ENCODE assay signal across 19 cellular contexts in the genomic region with DNA sequence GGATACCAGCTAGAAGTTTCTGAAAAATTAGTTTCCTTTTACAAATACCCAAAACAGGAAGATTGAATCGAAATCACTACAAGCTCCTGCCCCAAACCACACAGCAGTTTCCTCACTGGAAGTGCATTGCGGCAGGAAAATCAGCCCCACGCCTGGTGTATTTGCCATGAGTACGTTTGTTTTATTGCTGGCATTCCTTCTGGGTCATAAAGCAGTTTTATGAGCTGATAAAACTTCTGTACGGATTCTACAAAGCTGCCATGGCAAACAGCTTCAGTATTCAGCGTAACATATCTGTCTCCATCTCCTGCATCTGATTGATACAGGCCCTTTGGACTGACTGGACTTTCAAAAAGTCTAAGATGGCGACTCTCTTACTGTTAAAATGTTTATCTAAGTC. TPM values are rescaled to one million over a fixed set of nuclear protein-coding genes. Genes with fewer than 3 reads are reported as not detected.
DNase-seq lines count a peak whose midpoint lies in the region; ATAC-seq, FAIRE-seq and TF ChIP-seq lines count a peak whose summit lies in the region.
"Had no signal": no experiment of that assay in that cellular context is flagged by ENCODE, and none has a peak within 500 bp of the region (broad histone marks: within the 10 kb centered on the region; RNA-seq: fewer than 3 reads in every experiment).

No MANE protein-coding gene starts in this region.

- H3K36me3 Mint-ChIP-seq in Caco-2 (ENCODE audit: insufficient read depth, unreplicated experiment) (no peaks in the 10 kb centered on the region), endothelial cell (ENCODE audit: low read depth, unreplicated experiment) (no peaks in the 10 kb centered on the region), H9 (ENCODE audit: insufficient read depth in 1 of 3, low read depth in 3 of 3) (no peaks in the 10 kb centered on the region; a peak in 2 of 7 replicates)

- H3K27ac Mint-ChIP-seq in Caco-2 (ENCODE audit: unreplicated experiment) (no peak overlapping the region), endothelial cell (ENCODE audit: unreplicated experiment) (peak overlapping the region; percentile 77), H9 (no peak overlapping the region)
- H3K27ac Mint-ChIP-seq: stimulated activated naive CD8-positive, alpha-beta T cell treated with anti-CD3 and anti-CD28 coated beads, Interleukin-15, amount 100 ng/mL, for 72 hours had no signal

- no peak overlapping the region for H2BK20ac ChIP-seq in H9 (ENCODE audit: low read depth, low read length, poor library complexity, severe bottlenecking)

- DNase-seq in Caco-2 (peak; percentile 68 to 71), PC-3 (peak; percentile 94), endothelial cell (ENCODE audit: low spot score) (no peak), sigmoid colon (no peak), H9 (no peak), urothelium cell line (ENCODE audit: low spot score) (no peak)
- DNase-seq in effector CD4-positive, alpha-beta T cell, result no peak
- DNase-seq: anterior cingulate cortex; COR-L47; hippocampal formation; NCI-H1417; NCI-H2171 treated with DMSO at 0.1 percent for 48 hours; NCI-H774; stimulated activated naive CD8-positive, alpha-beta T cell treated with anti-CD3 and anti-CD28 coated beads, Interleukin-15, amount 100 ng/mL, for 72 hours had no signal

- H3K9ac ChIP-seq in PC-3 (ENCODE audit: low read length) (no peak overlapping the region), H9 (ENCODE audit: extremely low read depth, insufficient read length, low read length) (no peak overlapping the region)

- peaks cover 3% of the 10 kb centered on the region for H3K79me1 ChIP-seq in H9 (ENCODE audit: insufficient read depth, low read depth, low read length, poor library complexity, severe bottlenecking)

- no peak overlapping the region for H3T11ph ChIP-seq in H9 (ENCODE audit: low read length)

- H3K9me3 Mint-ChIP-seq in Caco-2 (ENCODE audit: unreplicated experiment) (no peaks in the 10 kb centered on the region), endothelial cell (ENCODE audit: unreplicated experiment) (no peaks in the 10 kb centered on the region), H9 (no peaks in the 10 kb centered on the region)
- H3K9me3 Mint-ChIP-seq: central memory CD8-positive, alpha-beta T cell; stimulated activated naive CD8-positive, alpha-beta T cell treated with anti-CD3 and anti-CD28 coated beads, Interleukin-15, amount 100 ng/mL, for 72 hours had no signal

- H3K9me3 ChIP-seq in Caco-2 (no peaks in the 10 kb centered on the region), PC-3 (ENCODE audit: low read length) (no peaks in the 10 kb centered on the region), sigmoid colon (no peaks in the 10 kb centered on the region), H9 (ENCODE audit: control insufficient read depth, low read depth, low read length) (no peaks in the 10 kb centered on the region)

- intact Hi-C loops in Caco-2 (cut with micrococcal nuclease; ENCODE audit: unreplicated experiment), result loop anchor here (5.0 kb wide), 1 partner anchor 41 kb away; no protein-coding TSS in a partner anchor
- intact Hi-C loops in PC-3 (cut with micrococcal nuclease), result loop anchor here (2.0 to 5.0 kb wide), 2 partner anchors 39 to 47 kb away; no protein-coding TSS in a partner anchor
- intact Hi-C loops in sigmoid colon (cut with DNase I), result no loop called here

- no peak overlapping the region for H2BK12ac ChIP-seq in H9 (ENCODE audit: insufficient read length, low read depth, low read length)

- POLR2A ChIA-PET in Caco-2 (lab: Charles Lee), result interaction anchor here (0.6 to 1.3 kb wide), 2 partner anchors 23 to 70 kb away, joined by 3 to 5 read pairs; a partner anchor contains a TSS
- POLR2A ChIA-PET in PC-3 (lab: Charles Lee; ENCODE audit: unreplicated experiment), result interaction anchor here (0.6 kb wide), 2 partner anchors 22 to 450 kb away, joined by 4 to 5 read pairs; no protein-coding TSS in a partner anchor

- no peak overlapping the region for H3K23ac ChIP-seq in H9 (ENCODE audit: insufficient read length, low read depth, low read length)

- no peaks in the 10 kb centered on the region for H3K23me2 ChIP-seq in H9 (ENCODE audit: insufficient read length, low read depth, low read length, poor library complexity, severe bottlenecking)

- ATAC-seq in PC-3 (peak; percentile 80), SK-N-SH treated with all-trans-retinoic acid at 6 μM for 48 hours (no peak)
- ATAC-seq: sciatic nerve; stimulated activated naive CD8-positive, alpha-beta T cell treated with anti-CD3 and anti-CD28 coated beads, Interleukin-15, amount 100 ng/mL, for 72 hours had no signal

- H3K4me1 ChIP-seq in Caco-2 (0 out of 2 replicates have a peak, but pooled peaks cover 10% of the 10 kb centered on the region), PC-3 (ENCODE audit: insufficient read depth, low read length) (peaks cover 33% of the 10 kb centered on the region), sigmoid colon (peaks cover 0 to 48% (median 41%) of the 10 kb centered on the region in 4 donors), H9 (ENCODE audit: insufficient read depth, low read length) (no peaks in the 10 kb centered on the region)

- no peak overlapping the region for H3K18ac ChIP-seq in H9 (ENCODE audit: insufficient read length, low read depth, low read length)

- peaks cover 9% of the 10 kb centered on the region for H3F3A ChIP-seq in PC-3 (ENCODE audit: low read length, unreplicated experiment)

- H3K14ac ChIP-seq in H9 (ENCODE audit: insufficient read depth, low read length), result no peak overlapping the region

- H2BK120ac ChIP-seq in H9 (ENCODE audit: low read depth, low read length, poor library complexity, severe bottlenecking), result no peak overlapping the region

- no peak overlapping the region for H2BK15ac ChIP-seq in H9 (ENCODE audit: low read depth, low read length)

- WGBS in sigmoid colon, 2 donors, result 11 to 36% methylated on average over 7 of the region's 7 CpGs
- no CpG with 5 or more reads among the region's 7 CpGs for WGBS in H9 (ENCODE audit: extremely low coverage, insufficient read length, low lambda C conversion rate)

- BruUV-seq in Caco-2 (replicated peaks; lab: Mats Ljungman, UMichigan) (no TSS peak), PC-3 (replicated peaks; lab: Mats Ljungman, UMichigan) (no TSS peak)

- H3K79me2 ChIP-seq in PC-3 (ENCODE audit: low read length) (peaks cover 85% of the 10 kb centered on the region), H9 (ENCODE audit: insufficient read depth, low read length) (peaks cover 12% of the 10 kb centered on the region; the same call in 1 of the 2 replicates)

- H3K27me3 Mint-ChIP-seq in Caco-2 (ENCODE audit: insufficient read depth, unreplicated experiment) (no peaks in the 10 kb centered on the region), endothelial cell (ENCODE audit: unreplicated experiment) (peaks cover 2% of the 10 kb centered on the region), H9 (ENCODE audit: low read depth) (no peaks in the 10 kb centered on the region; the same call in 1 of the 2 replicates)
- H3K27me3 Mint-ChIP-seq: stimulated activated naive CD8-positive, alpha-beta T cell treated with anti-CD3 and anti-CD28 coated beads, Interleukin-15, amount 100 ng/mL, for 72 hours had no signal

- TF ChIP-seq POLR2A in sigmoid colon (IDR thresholded peaks at IDR 0.05), result no peak

- H3K4me3 Mint-ChIP-seq in Caco-2 (ENCODE audit: unreplicated experiment), result no peak overlapping the region
- no peak overlapping the region for H3K4me3 Mint-ChIP-seq in endothelial cell (ENCODE audit: unreplicated experiment)
- H3K4me3 Mint-ChIP-seq in H9, result no peak overlapping the region
- H3K4me3 Mint-ChIP-seq: central memory CD8-positive, alpha-beta T cell; stimulated activated naive CD8-positive, alpha-beta T cell treated with anti-CD3 and anti-CD28 coated beads, Interleukin-15, amount 100 ng/mL, for 72 hours had no signal

- peak overlapping the region; percentile 48; the same call in 1 of the 2 replicates for H2AFZ ChIP-seq in PC-3 (ENCODE audit: low read length)
- no peak overlapping the region for H2AFZ ChIP-seq in H9 (ENCODE audit: low read length)

- no peak overlapping the region for H3K56ac ChIP-seq in H9 (ENCODE audit: insufficient read length, low read depth, low read length)

- no peak for FAIRE-seq in urothelium cell line (lab: Jason Lieb, UNC)

- H3K4me3 ChIP-seq in Caco-2 (ENCODE audit: low read depth, low read length) (no peak overlapping the region), PC-3 (ENCODE audit: low read length) (peak overlapping the region; percentile 46; the same call in 1 of the 2 replicates), sigmoid colon (no peak overlapping the region)

- H3K4me1 Mint-ChIP-seq in Caco-2 (ENCODE audit: low read depth, unreplicated experiment) (no peaks in the 10 kb centered on the region), endothelial cell (ENCODE audit: unreplicated experiment) (peaks cover 23% of the 10 kb centered on the region), H9 (peaks cover 0 to 4% of the 10 kb centered on the region in 2 experiments; a peak in 2 of 4 replicates)
- H3K4me1 Mint-ChIP-seq: central memory CD8-positive, alpha-beta T cell; stimulated activated naive CD8-positive, alpha-beta T cell treated with anti-CD3 and anti-CD28 coated beads, Interleukin-15, amount 100 ng/mL, for 72 hours had no signal

- no peaks in the 10 kb centered on the region for H3K9me2 ChIP-seq in PC-3 (replicated peaks; ENCODE audit: low read length)

- H3K4me2 ChIP-seq in PC-3 (ENCODE audit: low read length) (peak overlapping the region; percentile 85), H9 (ENCODE audit: insufficient read depth, insufficient read length, low read length) (no peak overlapping the region)

- no peak overlapping the region for H3K4ac ChIP-seq in H9 (ENCODE audit: low read depth, low read length)

- CTCF ChIA-PET in Caco-2 (lab: Charles Lee) (interaction anchor here (1.1 kb wide), 1 partner anchor 71 kb away, joined by 3 read pairs; no protein-coding TSS in a partner anchor), PC-3 (lab: Charles Lee) (interaction anchor here (0.6 to 0.9 kb wide), 2 partner anchors 34 to 40 kb away, joined by 3 read pairs; no protein-coding TSS in a partner anchor)

- H3K27me3 ChIP-seq in Caco-2 (replicated peaks; ENCODE audit: control insufficient read depth, insufficient read depth, low read length) (no peaks in the 10 kb centered on the region), PC-3 (ENCODE audit: low read length) (no peaks in the 10 kb centered on the region), sigmoid colon (no peaks in the 10 kb centered on the region), H9 (ENCODE audit: insufficient read depth, low read length) (no peaks in the 10 kb centered on the region)

- no peak overlapping the region for H2AK5ac ChIP-seq in H9 (ENCODE audit: insufficient read length, low read length)

- no peak overlapping the region for H4K91ac ChIP-seq in H9 (ENCODE audit: insufficient read length, low read depth, low read length)

- no peak overlapping the region for H4K8ac ChIP-seq in H9 (replicated peaks; ENCODE audit: insufficient read length, low read depth, low read length)

- no peak overlapping the region for H4K5ac ChIP-seq in H9 (ENCODE audit: insufficient read length, low read depth, low read length)

- peak in 1 of 4 donors; percentile 30 for TF ChIP-seq EP300 in sigmoid colon (IDR thresholded peaks at IDR 0.05)

- peak overlapping the region; percentile 54 for H3K27ac ChIP-seq in PC-3 (ENCODE audit: low read length)
- peak overlapping the region in 3 of 4 donors; percentile 9 to 63 (median 48) for H3K27ac ChIP-seq in sigmoid colon
- no peak overlapping the region for H3K27ac ChIP-seq in H9 (ENCODE audit: insufficient read length, low read depth, low read length)

- TF ChIP-seq CTCF in Caco-2 (IDR thresholded peaks at IDR 0.05; ENCODE audit: insufficient read depth in 1 of 2, low read depth in 1 of 2, low read length in 1 of 2, severe bottlenecking in 1 of 2, unreplicated experiment in 1 of 2), result no peak
- TF ChIP-seq CTCF in PC-3 (conservative IDR thresholded peaks at IDR 0.05; ENCODE audit: low read depth, low read length), result no peak
- no peak for TF ChIP-seq CTCF in endothelial cell (IDR thresholded peaks at IDR 0.05; ENCODE audit: unreplicated experiment)
- no peak for TF ChIP-seq CTCF in sigmoid colon (IDR thresholded peaks at IDR 0.05)
- no peak for TF ChIP-seq CTCF in H9 (conservative IDR thresholded peaks at IDR 0.05)

- peaks cover 16% of the 10 kb centered on the region; the same call in 1 of the 2 replicates for H4K20me1 ChIP-seq in PC-3 (ENCODE audit: low read length)
- no peaks in the 10 kb centered on the region for H4K20me1 ChIP-seq in H9 (ENCODE audit: control insufficient read depth, insufficient read depth, insufficient read length)

- H2BK5ac ChIP-seq in H9 (ENCODE audit: insufficient read length, low read length), result no peak overlapping the region

- H3K36me3 ChIP-seq in Caco-2 (ENCODE audit: control insufficient read depth, insufficient read depth, low read length) (no peaks in the 10 kb centered on the region), PC-3 (ENCODE audit: low read depth, low read length) (no peaks in the 10 kb centered on the region), sigmoid colon (no peaks in the 10 kb centered on the region)

RNA-seq across cellular contexts. Expression of a gene that starts 23.6 kb away (rescaled TPM):
- 55.1 and 60.0 TPM in 2 replicates for total RNA-seq in Caco-2 (2022)
- 73.0 and 89.2 TPM in 2 replicates for total RNA-seq in PC-3 (2014; rRNA removed)
- 187 TPM for total RNA-seq in endothelial cell (ENCODE audit: unreplicated experiment)
- 10 to 100 TPM; 58.5 to 82.3 (median 61.6) TPM for total RNA-seq in sigmoid colon
- 10 to 100 TPM; 18.0 to 51.5 (median 24.0) TPM for polyA plus RNA-seq in sigmoid colon
- total RNA-seq in H9 (2021), result 97.3 and 103 TPM in 2 replicates

RNA-seq across cellular contexts. Expression of a gene that starts 50.3 kb away (rescaled TPM):
- total RNA-seq in Caco-2 (2022) (not detected in 2 replicates), PC-3 (2014; rRNA removed) (not detected in 2 replicates), endothelial cell (ENCODE audit: unreplicated experiment) (not detected), sigmoid colon (not detected), H9 (2021) (not detected in 2 replicates)
- under 1 TPM in 1 of 3 donors, not detected in 2; 0.17 TPM for polyA plus RNA-seq in sigmoid colon
- total RNA-seq: RPMI7951, sciatic nerve, ureter had no signal

Comparison
In these comparisons a context has a peak if more than half of its experiments do, and no peak if none do; other contexts are left out.
1. DNase-seq: peak in Caco-2 (2 of 2) and PC-3 (single experiment); none in endothelial cell (single experiment), sigmoid colon (single experiment), H9 (single experiment), effector CD4-positive, alpha-beta T cell (single experiment) and urothelium cell line (single experiment).